ENCODE assay signal across 22 cellular contexts in genomic region chr3:175737646-175738572, GRCh38.
DNase-seq lines count a peak whose midpoint lies in the region; ATAC-seq, FAIRE-seq and TF ChIP-seq lines count a peak whose summit lies in the region.
"Had no signal": no experiment of that assay in that cellular context is flagged by ENCODE, and none has a peak within 500 bp of the region (broad histone marks: within the 10 kb centered on the region; RNA-seq: fewer than 3 reads in every experiment).

No MANE protein-coding gene starts in this region.

- no peaks in the 10 kb centered on the region for H3K79me2 ChIP-seq in astrocyte (ENCODE audit: insufficient read depth, low read length)

- H4K20me1 ChIP-seq in astrocyte (ENCODE audit: insufficient read depth, low read length): no peaks in the 10 kb centered on the region

- ATAC-seq in HG02642 (IDR thresholded peaks at IDR 0.05; ENCODE audit: poor library complexity, unreplicated experiment) (no peak), GM21528 (IDR thresholded peaks at IDR 0.05; ENCODE audit: low FRiP score, unreplicated experiment) (no peak), GM21825 (IDR thresholded peaks at IDR 0.05; ENCODE audit: unreplicated experiment) (no peak)
- ATAC-seq: left cardiac atrium had no signal

- H3K36me3 Mint-ChIP-seq in astrocyte (ENCODE audit: low read depth, unreplicated experiment): no peaks in the 10 kb centered on the region
- H3K36me3 Mint-ChIP-seq: activated naive CD4-positive, alpha-beta T cell treated with anti-CD3 and anti-CD28 coated beads, Interleukin-2, amount 50 U/mL, for 24 hours; brain; CD4-positive, alpha-beta memory T cell had no signal

- FAIRE-seq in astrocyte (lab: Jason Lieb, UNC): no peak
- FAIRE-seq: TTC549 had no signal

- H3K4me3 Mint-ChIP-seq in astrocyte (ENCODE audit: unreplicated experiment): no peak overlapping the region
- H3K4me3 Mint-ChIP-seq: activated naive CD4-positive, alpha-beta T cell treated with anti-CD3 and anti-CD28 coated beads, Interleukin-2, amount 50 U/mL, for 24 hours; brain; CD4-positive, alpha-beta memory T cell; stimulated activated naive CD8-positive, alpha-beta T cell treated with anti-CD3 and anti-CD28 coated beads, Interleukin-15, Interleukin-2, amounts not matched to agents 100 ng/mL and 50 ng/mL, for 24 hours had no signal

- H3K36me3 ChIP-seq in astrocyte (ENCODE audit: insufficient read depth, low read length) (no peaks in the 10 kb centered on the region), right atrium auricular region (no peaks in the 10 kb centered on the region)
- H3K36me3 ChIP-seq: upper lobe of left lung had no signal

- H2AFZ ChIP-seq in astrocyte (ENCODE audit: low read depth, low read length): no peak overlapping the region

- TF ChIP-seq CTCF in astrocyte (IDR thresholded peaks at IDR 0.05; ENCODE audit: insufficient read depth, low read depth, low read length): no peak
- TF ChIP-seq CTCF in right atrium auricular region (IDR thresholded peaks at IDR 0.05): no peak

- DNase-seq in AG08395 (ENCODE audit: low spot score): peak; percentile 21
- peak; percentile 72 for DNase-seq in HS-27A (ENCODE audit: low read depth)
- DNase-seq in astrocyte (ENCODE audit: low read depth): peak; percentile 62
- peak; percentile 2 for DNase-seq in foreskin melanocyte
- no peak for DNase-seq in right atrium auricular region (ENCODE audit: low spot score)
- DNase-seq: activated CD4-positive, alpha-beta T cell treated with anti-CD3 and anti-CD28 coated beads, Interleukin-2, amount 50 U/mL, for 4 hours; CD4-positive, alpha-beta memory T cell; hypothalamus; KBM-7; left cardiac atrium; NCI-H1092 treated with DMSO at 0.1 percent for 48 hours; NCI-H2107; NCI-H748 treated with DMSO at 0.1 percent for 48 hours; retina; upper lobe of left lung had no signal

- H3K27me3 Mint-ChIP-seq in astrocyte (ENCODE audit: low read depth, unreplicated experiment): no peaks in the 10 kb centered on the region
- H3K27me3 Mint-ChIP-seq: activated naive CD4-positive, alpha-beta T cell treated with anti-CD3 and anti-CD28 coated beads, Interleukin-2, amount 50 U/mL, for 24 hours; CD4-positive, alpha-beta memory T cell; stimulated activated naive CD8-positive, alpha-beta T cell treated with anti-CD3 and anti-CD28 coated beads, Interleukin-15, Interleukin-2, amounts not matched to agents 100 ng/mL and 50 ng/mL, for 24 hours had no signal

- H3K27me3 ChIP-seq in astrocyte (ENCODE audit: insufficient read depth, low read length) (no peaks in the 10 kb centered on the region), right atrium auricular region (no peaks in the 10 kb centered on the region)
- H3K27me3 ChIP-seq: upper lobe of left lung had no signal

- peaks cover 18% of the 10 kb centered on the region for H3K4me1 Mint-ChIP-seq in astrocyte (ENCODE audit: low read depth, unreplicated experiment)
- H3K4me1 Mint-ChIP-seq: activated naive CD4-positive, alpha-beta T cell treated with anti-CD3 and anti-CD28 coated beads, Interleukin-2, amount 50 U/mL, for 24 hours; brain; CD4-positive, alpha-beta memory T cell had no signal

- peak overlapping the region; percentile 60 for H3K27ac Mint-ChIP-seq in astrocyte (ENCODE audit: unreplicated experiment)
- H3K27ac Mint-ChIP-seq: activated naive CD4-positive, alpha-beta T cell treated with anti-CD3 and anti-CD28 coated beads, Interleukin-2, amount 50 U/mL, for 24 hours; brain; CD4-positive, alpha-beta memory T cell; stimulated activated naive CD8-positive, alpha-beta T cell treated with anti-CD3 and anti-CD28 coated beads, Interleukin-15, Interleukin-2, amounts not matched to agents 100 ng/mL and 50 ng/mL, for 24 hours had no signal

- H3K4me3 ChIP-seq in astrocyte (ENCODE audit: insufficient read depth, low read depth, low read length) (no peak overlapping the region), right atrium auricular region (no peak overlapping the region)
- H3K4me3 ChIP-seq: upper lobe of left lung had no signal

- H3K4me1 ChIP-seq in astrocyte (ENCODE audit: insufficient read depth, low read length): no peaks in the 10 kb centered on the region
- no peaks in the 10 kb centered on the region for H3K4me1 ChIP-seq in right atrium auricular region
- H3K4me1 ChIP-seq: upper lobe of left lung had no signal

- H3K9me3 Mint-ChIP-seq in astrocyte (ENCODE audit: unreplicated experiment): peaks cover 6% of the 10 kb centered on the region

- H3K4me2 ChIP-seq in astrocyte (ENCODE audit: low read length): peak overlapping the region; percentile 56

- H3K27ac ChIP-seq in astrocyte (ENCODE audit: low read depth, low read length): peak overlapping the region; percentile 40
- H3K27ac ChIP-seq in right atrium auricular region: no peak overlapping the region
- H3K27ac ChIP-seq: upper lobe of left lung had no signal

- H3K9ac ChIP-seq in astrocyte (ENCODE audit: low read length): no peak overlapping the region

- H3K9me3 ChIP-seq in astrocyte (ENCODE audit: insufficient read depth, low read depth, low read length) (no peaks in the 10 kb centered on the region), right atrium auricular region (no peaks in the 10 kb centered on the region)
